Comparison of ENCODE assay signal across 9 cellular contexts in the genomic region with DNA sequence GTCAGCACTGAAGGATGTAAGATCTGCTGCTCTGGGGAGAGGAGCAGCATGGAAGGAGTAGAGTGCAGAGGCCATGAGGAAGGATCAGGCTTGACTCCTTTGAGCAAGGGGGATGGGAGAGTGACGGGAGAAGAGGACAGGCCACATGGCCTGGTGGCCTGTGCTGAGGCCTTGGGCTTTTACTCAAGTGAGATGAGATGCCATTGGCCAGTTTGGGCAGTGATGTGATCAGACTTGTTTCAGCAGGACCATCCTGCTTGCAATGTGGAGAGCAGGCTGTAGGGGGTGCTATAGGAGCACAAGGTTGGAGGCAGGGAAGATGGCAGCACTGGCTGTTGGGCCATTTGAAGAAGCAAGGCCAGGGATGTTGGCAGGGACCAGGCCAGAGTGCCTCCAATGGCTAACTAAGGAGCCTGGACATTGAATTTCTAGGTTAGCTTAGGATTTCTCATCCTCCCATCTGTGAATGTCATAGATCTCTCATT. TPM values are rescaled to one million over a fixed set of nuclear protein-coding genes. Genes with fewer than 3 reads are reported as not detected.
A peak's percentile ranks its signal among the peaks of the same experiment; 100 is the strongest.
DNase-seq lines count a peak whose midpoint lies in the region; ATAC-seq and TF ChIP-seq lines count a peak whose summit lies in the region.
"Had no signal": no experiment of that assay in that cellular context is flagged by ENCODE, and none has a peak within 500 bp of the region (broad histone marks: within the 10 kb centered on the region; RNA-seq: fewer than 3 reads in every experiment).

No MANE protein-coding gene starts in this region.

- CTCF ChIA-PET in activated CD8-positive, alpha-beta T cell treated with anti-CD3 and anti-CD28 coated beads for 36 hours (lab: Charles Lee), result no interaction called here

- H3K9me3 Mint-ChIP-seq in activated CD8-positive, alpha-beta T cell treated with anti-CD3 and anti-CD28 coated beads for 36 hours, result no peaks in the 10 kb centered on the region

- H3K27me3 Mint-ChIP-seq in activated CD8-positive, alpha-beta T cell treated with anti-CD3 and anti-CD28 coated beads for 36 hours, result no peaks in the 10 kb centered on the region

- peak; percentile 78 for ATAC-seq in activated CD8-positive, alpha-beta T cell treated with anti-CD3 and anti-CD28 coated beads for 36 hours
- ATAC-seq in GM21447 (IDR thresholded peaks at IDR 0.05; ENCODE audit: unreplicated experiment) (no peak), GM21360 (IDR thresholded peaks at IDR 0.05; ENCODE audit: unreplicated experiment) (no peak)
- ATAC-seq: pancreas had no signal

- H3K4me1 Mint-ChIP-seq in activated CD8-positive, alpha-beta T cell treated with anti-CD3 and anti-CD28 coated beads for 36 hours (ENCODE audit: low read depth), result peaks cover 6% of the 10 kb centered on the region

- DNase-seq in ELF-1 (ENCODE audit: low read depth, low spot score), result peak; percentile 88
- DNase-seq in M059J (ENCODE audit: low read depth), result peak; percentile 27
- peak; percentile 85 for DNase-seq in activated CD8-positive, alpha-beta T cell treated with anti-CD3 and anti-CD28 coated beads for 36 hours
- peak; percentile 11 for DNase-seq in fibroblast of the aortic adventitia (ENCODE audit: low read depth)
- DNase-seq in stimulated activated CD4-positive, alpha-beta T cell treated with anti-CD3 and anti-CD28 coated beads, Interleukin-1b, Interleukin-23, amount 100 ng/mL, for 48 hours, result peak; percentile 72
- DNase-seq in effector CD8-positive, alpha-beta T cell (lab: John Stamatoyannopoulos, UW), result no peak

- peaks cover 10% of the 10 kb centered on the region for H3K36me3 Mint-ChIP-seq in activated CD8-positive, alpha-beta T cell treated with anti-CD3 and anti-CD28 coated beads for 36 hours (ENCODE audit: low read depth)

- POLR2A ChIA-PET in activated CD8-positive, alpha-beta T cell treated with anti-CD3 and anti-CD28 coated beads for 36 hours (lab: Charles Lee), result interaction anchor here (1.0 kb wide), 1 partner anchor 21 kb away, joined by 3 read pairs; no protein-coding TSS in a partner anchor

- peak; percentile 69 for TF ChIP-seq CTCF in activated CD8-positive, alpha-beta T cell treated with anti-CD3 and anti-CD28 coated beads for 36 hours (IDR thresholded peaks at IDR 0.05)
- TF ChIP-seq CTCF in fibroblast of the aortic adventitia (IDR thresholded peaks at IDR 0.05; ENCODE audit: insufficient read depth, low read length), result peak; percentile 35

- intact Hi-C loops in activated CD8-positive, alpha-beta T cell treated with anti-CD3 and anti-CD28 coated beads for 36 hours (cut with micrococcal nuclease), result no loop called here

- no peak overlapping the region for H3K27ac Mint-ChIP-seq in activated CD8-positive, alpha-beta T cell treated with anti-CD3 and anti-CD28 coated beads for 36 hours

- H3K4me3 Mint-ChIP-seq in activated CD8-positive, alpha-beta T cell treated with anti-CD3 and anti-CD28 coated beads for 36 hours, result no peak overlapping the region

- H3K4me3 ChIP-seq in fibroblast of the aortic adventitia (ENCODE audit: low read depth, low read length), result no peak overlapping the region
- H3K4me3 ChIP-seq: pancreas had no signal

RNA-seq across cellular contexts. Expression of a gene that starts 23.6 kb away (rescaled TPM):
- total RNA-seq in M059J (2014; rRNA removed; shearing (Covaris generic)), result not detected in 2 replicates
- not detected for total RNA-seq in activated CD8-positive, alpha-beta T cell treated with anti-CD3 and anti-CD28 coated beads for 36 hours
- not detected in 2 replicates for total RNA-seq in fibroblast of the aortic adventitia (ENCODE audit: low replicate concordance)
- total RNA-seq: pancreas had no signal

RNA-seq across cellular contexts. Expression of a gene that starts 34.9 kb away (rescaled TPM):
- 11.5 and 18.1 TPM in 2 replicates for total RNA-seq in M059J (2014; rRNA removed; shearing (Covaris generic))
- total RNA-seq in activated CD8-positive, alpha-beta T cell treated with anti-CD3 and anti-CD28 coated beads for 36 hours, result 1 to 10 TPM; 8.2 to 8.7 TPM
- total RNA-seq in fibroblast of the aortic adventitia (ENCODE audit: low replicate concordance), result 11.5 and 20.4 TPM in 2 replicates
